Comparison of ENCODE assay signal across 14 cellular contexts in the genomic region with DNA sequence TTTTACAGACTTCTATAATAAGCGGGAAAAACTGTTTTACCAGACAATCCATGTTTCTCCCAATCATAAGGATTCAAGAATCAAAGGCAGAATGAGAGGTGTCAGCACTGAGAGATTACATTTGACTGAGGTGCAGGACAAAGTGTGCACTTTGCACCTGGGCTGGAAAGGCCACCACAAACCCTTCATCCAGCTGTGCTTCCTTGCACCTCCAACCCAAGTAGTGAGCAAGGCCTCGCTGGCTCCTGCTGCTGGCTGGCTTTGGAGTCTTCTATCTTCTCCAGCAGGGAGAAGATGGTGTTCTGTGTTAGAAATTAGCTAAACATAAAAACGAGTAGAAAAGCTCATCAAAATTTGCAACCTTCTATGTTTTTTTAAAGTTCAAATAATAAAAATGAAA.
"Had no signal": no experiment of that assay in that cellular context is flagged by ENCODE, and none has a peak within 500 bp of the region (broad histone marks: within the 10 kb centered on the region; RNA-seq: fewer than 3 reads in every experiment).

No MANE protein-coding gene starts in this region.

- DNase-seq: activated B cell treated with CpG ODN at 0.5 μM for 24 hours; activated CD4-positive, alpha-beta memory T cell treated with anti-CD3 and anti-CD28 coated beads for 36 hours; activated CD4-positive, alpha-beta T cell treated with anti-CD3 and anti-CD28 coated beads for 4 hours; activated gamma-delta T cell treated with Interleukin-2 at 50 U/mL for 16 hours; activated T-cell treated with anti-CD3 and anti-CD28 coated beads for 4 hours; effector memory CD8-positive, alpha-beta T cell; hippocampal formation; islet precursor cell; left colon; stimulated activated CD4-positive, alpha-beta T cell treated with anti-CD3 and anti-CD28 coated beads, Interleukin-12 subunit alpha, Interleukin-12 subunit beta, amount 100 ng/mL, for 4 hours; stimulated activated CD4-positive, alpha-beta T cell treated with anti-CD3 and anti-CD28 coated beads, Interleukin-1b, Interleukin-23, amount 100 ng/mL, for 48 hours had no signal

- H3K27me3 ChIP-seq: tibial nerve had no signal

- H3K27ac ChIP-seq: tibial nerve had no signal

- ATAC-seq: effector memory CD8-positive, alpha-beta T cell; left colon; natural killer cell treated with Interleukin-12 subunit alpha and Interleukin-12 subunit beta and Interleukin-15 and Interleukin-18, amount 100 ng/mL, for 72 hours had no signal

- H3K4me3 ChIP-seq: lung, tibial nerve had no signal
